In genomic region chr1:40948741-40949528, GRCh38 we compare ENCODE assay signal across 8 cellular contexts. TPM values are rescaled to one million over a fixed set of nuclear protein-coding genes. Genes with fewer than 3 reads are reported as not detected.
A peak's percentile ranks its signal among the peaks of the same experiment; 100 is the strongest.
DNase-seq lines count a peak whose midpoint lies in the region; ATAC-seq and TF ChIP-seq lines count a peak whose summit lies in the region.

No MANE protein-coding gene starts in this region.

- no peak overlapping the region for H3K27ac ChIP-seq in HL-60 (replicated peaks)
- H3K27ac ChIP-seq in OCI-LY7 (ENCODE audit: low read depth, low read length, poor library complexity, severe bottlenecking), result no peak overlapping the region

- no peak overlapping the region for H3K4me2 ChIP-seq in OCI-LY7 (ENCODE audit: low read length)

- no peaks in the 10 kb centered on the region for H3K79me2 ChIP-seq in OCI-LY7 (ENCODE audit: insufficient read depth, low read depth, low read length)

- no peaks in the 10 kb centered on the region for H3K9me3 ChIP-seq in OCI-LY7 (ENCODE audit: low read length)

- H3K4me3 ChIP-seq in HL-60 (replicated peaks; ENCODE audit: insufficient read depth, low read length) (no peak overlapping the region), OCI-LY7 (ENCODE audit: low read depth, low read length, poor library complexity, severe bottlenecking) (no peak overlapping the region), fibroblast of mammary gland (ENCODE audit: control insufficient read depth, low read depth, low read length) (no peak overlapping the region)

- H3K4me3 Mint-ChIP-seq in CD14-positive monocyte (no peak overlapping the region), osteocyte (ENCODE audit: unreplicated experiment) (peak overlapping the region; percentile 1)

- H3K36me3 ChIP-seq in OCI-LY7 (ENCODE audit: insufficient read depth, low read length), result no peaks in the 10 kb centered on the region

- no peaks in the 10 kb centered on the region; the same call in 1 of the 2 replicates for H4K20me1 ChIP-seq in OCI-LY7 (ENCODE audit: insufficient read depth, low read length)

- DNase-seq in CD14-positive monocyte (ENCODE audit: low spot score), result peak; percentile 57
- DNase-seq in HL-60 (ENCODE audit: low read depth in 1 of 2, low spot score in 1 of 2), result peak; percentile 47 to 75
- peak; percentile 29 for DNase-seq in OCI-LY7 (ENCODE audit: low spot score)
- DNase-seq in activated T-cell treated with anti-CD3 and anti-CD28 coated beads for 24 hours (ENCODE audit: low read depth), result peak; percentile 48
- peak; percentile 83 for DNase-seq in fibroblast of mammary gland (ENCODE audit: low read depth)
- DNase-seq in osteocyte (ENCODE audit: extremely low spot score, unreplicated experiment), result peak; percentile 89
- DNase-seq in ureter (ENCODE audit: low spot score), result peak; percentile 73

- peaks cover 0 to 4% (median 2%) of the 10 kb centered on the region in 7 donors for H3K9me3 Mint-ChIP-seq in CD14-positive monocyte
- H3K9me3 Mint-ChIP-seq in osteocyte (ENCODE audit: unreplicated experiment), result peaks cover 10% of the 10 kb centered on the region

- no peaks in the 10 kb centered on the region for H3K36me3 Mint-ChIP-seq in CD14-positive monocyte
- H3K36me3 Mint-ChIP-seq in osteocyte (ENCODE audit: unreplicated experiment), result peaks cover 2% of the 10 kb centered on the region

- no peak for ATAC-seq in HG02571 (IDR thresholded peaks at IDR 0.05; ENCODE audit: unreplicated experiment)

- no peaks in the 10 kb centered on the region for H3K4me1 ChIP-seq in OCI-LY7 (ENCODE audit: insufficient read depth, low read length, poor library complexity, severe bottlenecking)

- CTCF ChIA-PET in OCI-LY7 (lab: Charles Lee; ENCODE audit: unreplicated experiment), result no interaction called here

- no TSS peak for BruUV-seq in OCI-LY7 (replicated peaks; lab: Mats Ljungman, UMichigan)

- H3K27me3 ChIP-seq in HL-60 (ENCODE audit: insufficient read depth, poor library complexity, severe bottlenecking), result no peaks in the 10 kb centered on the region

- no peak overlapping the region for H2AFZ ChIP-seq in OCI-LY7 (ENCODE audit: low read length)

- H3K27me3 Mint-ChIP-seq in CD14-positive monocyte (ENCODE audit: low read depth in 3 of 3), result peaks cover 19 to 32% (median 31%) of the 10 kb centered on the region in 3 donors
- H3K27me3 Mint-ChIP-seq in osteocyte (ENCODE audit: unreplicated experiment), result no peaks in the 10 kb centered on the region

- H3K4me1 Mint-ChIP-seq in CD14-positive monocyte, result peaks cover 14% of the 10 kb centered on the region
- H3K4me1 Mint-ChIP-seq in osteocyte (ENCODE audit: unreplicated experiment), result peaks cover 32% of the 10 kb centered on the region

- H3K27ac Mint-ChIP-seq in CD14-positive monocyte (peak overlapping the region in 2 of 7 donors; percentile 16 to 42), osteocyte (ENCODE audit: unreplicated experiment) (peak overlapping the region; percentile 84)

- intact Hi-C loops in CD14-positive monocyte (cut with micrococcal nuclease) (no loop called here), OCI-LY7 (cut with micrococcal nuclease; ENCODE audit: unreplicated experiment) (no loop called here)

- peak; percentile 95 for TF ChIP-seq CTCF in CD14-positive monocyte (IDR thresholded peaks at IDR 0.05)
- peak; percentile 67 for TF ChIP-seq CTCF in HL-60 (IDR thresholded peaks at IDR 0.05; ENCODE audit: insufficient read depth, low read length)
- peak; percentile 78 for TF ChIP-seq CTCF in OCI-LY7 (conservative IDR thresholded peaks at IDR 0.05; ENCODE audit: low read length)
- TF ChIP-seq CTCF in fibroblast of mammary gland (conservative IDR thresholded peaks at IDR 0.05; ENCODE audit: control insufficient read depth, insufficient read depth, low read depth, low read length), result peak; percentile 85
- TF ChIP-seq CTCF in osteocyte (IDR thresholded peaks at IDR 0.05), result peak; percentile 79

- POLR2A ChIA-PET in OCI-LY7 (lab: Charles Lee), result interaction anchor here (0.7 to 0.9 kb wide), 2 partner anchors 84 to 470 kb away, joined by 3 read pairs; no protein-coding TSS in a partner anchor

- no peaks in the 10 kb centered on the region for H3K9me2 ChIP-seq in OCI-LY7 (ENCODE audit: insufficient read depth, low read length)

RNA-seq across cellular contexts. Expression of gene CTPS1, which starts 30.6 kb away (rescaled TPM):
- polyA plus RNA-seq in CD14-positive monocyte, result 1 to 10 TPM; 5.3 to 6.0 TPM
- 58.9 and 76.6 TPM in 2 replicates for total RNA-seq in OCI-LY7 (2014; rRNA removed; shearing (Covaris generic))
- total RNA-seq in OCI-LY7 (2022) (111 and 117 TPM in 2 replicates), osteocyte (25.6 and 27.7 TPM in 2 replicates), ureter (51.0 TPM)

Comparison
In these comparisons a context has a peak if more than half of its experiments do, and no peak if none do; other contexts are left out.
1. DNase-seq: peak in every context shown above with its lines; median percentile 89 in osteocyte; 83 in fibroblast of mammary gland; 73 in ureter; 61 in HL-60; 57 in CD14-positive monocyte; 48 in activated T-cell treated with anti-CD3 and anti-CD28 coated beads for 24 hours; 29 in OCI-LY7.